Comparison of ENCODE assay signal across 9 cellular contexts in genomic region chr18:75859533-75859932, GRCh38.
"Had no signal": no experiment of that assay in that cellular context is flagged by ENCODE, and none has a peak within 500 bp of the region (broad histone marks: within the 10 kb centered on the region; RNA-seq: fewer than 3 reads in every experiment).

No MANE protein-coding gene starts in this region.

- H3K4me1 ChIP-seq: HAP-1 had no signal

- H3K27ac ChIP-seq: HL-60 had no signal

- H3K9me3 ChIP-seq: HAP-1 had no signal

- ATAC-seq: GM23338, HCT116, HepG2 had no signal

- H3K36me3 ChIP-seq: HAP-1 had no signal

- FAIRE-seq: H1, H54, HepG2 had no signal

- DNase-seq: HFFc6, KBM-7 had no signal

- H3K4me3 ChIP-seq: GM23338, HAP-1 had no signal
